Comparison of ENCODE assay signal across 16 cellular contexts in the genomic region with DNA sequence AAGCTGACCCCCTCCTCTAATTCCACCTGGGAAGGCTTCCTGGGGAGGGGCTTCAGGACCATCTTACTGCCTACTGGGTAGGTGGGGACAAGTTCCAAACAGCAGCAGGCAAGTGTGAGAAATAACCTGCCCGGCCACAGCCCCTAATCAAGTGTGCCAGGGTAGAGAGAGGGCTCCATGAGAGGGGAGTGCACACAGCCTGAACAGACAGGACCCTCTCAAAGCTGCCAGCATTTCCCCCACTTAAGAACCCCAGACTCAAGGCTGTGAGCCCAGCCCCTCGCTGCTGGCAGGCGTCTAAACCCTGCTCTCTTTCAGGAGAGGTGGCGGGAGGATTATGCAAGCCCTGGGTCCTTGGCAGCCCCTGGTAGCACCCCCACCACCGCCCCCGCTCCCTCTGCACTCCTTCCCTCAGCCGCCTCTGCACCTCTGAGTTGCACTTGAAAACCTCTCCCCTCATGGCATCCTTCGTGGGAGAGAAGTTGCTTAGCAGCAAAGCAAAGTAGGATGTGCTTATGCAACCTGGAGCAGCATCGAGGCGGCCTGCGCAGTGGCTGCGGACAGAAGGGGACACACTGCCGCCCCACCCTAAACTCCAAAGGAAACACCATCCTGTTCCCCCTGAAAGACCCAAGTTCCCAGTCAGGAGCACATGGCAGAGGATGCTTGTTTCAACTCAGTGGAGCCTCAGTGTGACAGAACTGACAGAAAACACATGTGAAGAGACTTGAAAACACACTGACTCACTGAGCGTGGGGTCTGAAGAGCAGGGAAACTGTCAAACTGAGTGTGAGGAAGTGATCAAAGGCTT. TPM values are rescaled to one million over a fixed set of nuclear protein-coding genes. Genes with fewer than 3 reads are reported as not detected.
DNase-seq lines count a peak whose midpoint lies in the region; ATAC-seq and TF ChIP-seq lines count a peak whose summit lies in the region.
"Had no signal": no experiment of that assay in that cellular context is flagged by ENCODE, and none has a peak within 500 bp of the region (broad histone marks: within the 10 kb centered on the region; RNA-seq: fewer than 3 reads in every experiment).

No MANE protein-coding gene starts in this region.

- H3K27ac ChIP-seq in HEK293 (ENCODE audit: extremely low read depth, low read depth, low read length) (no peak overlapping the region), dorsolateral prefrontal cortex (peak overlapping the region in 54 of 59 donors; percentile 10 to 94 (median 74)), osteoblast (ENCODE audit: low read depth, low read length) (no peak overlapping the region)
- H3K27ac ChIP-seq: HL-60 had no signal

- peaks cover 54 to 92% of the 10 kb centered on the region in 2 experiments for H3K36me3 ChIP-seq in HEK293 (ENCODE audit: control insufficient read depth in 2 of 2, insufficient read depth in 1 of 2, low read length in 2 of 2)
- peaks cover 73% of the 10 kb centered on the region for H3K36me3 ChIP-seq in osteoblast (ENCODE audit: insufficient read depth, low read length)

- H3K4me1 ChIP-seq in HEK293 (ENCODE audit: control insufficient read depth, insufficient read depth, low read length) (no peaks in the 10 kb centered on the region), osteoblast (ENCODE audit: insufficient read depth, low read length) (no peaks in the 10 kb centered on the region)

- no peaks in the 10 kb centered on the region for H4K20me1 ChIP-seq in osteoblast (ENCODE audit: insufficient read depth, low read length)

- H3K4me2 ChIP-seq in osteoblast (ENCODE audit: insufficient read depth, low read length), result no peak overlapping the region

- POLR2A ChIA-PET in HEK293 (lab: Yijun Ruan, JAX), result no interaction called here

- no peaks in the 10 kb centered on the region for H3K27me3 Mint-ChIP-seq in activated T-cell treated with anti-CD3 and anti-CD28 coated beads, Interleukin-2, amount 50 U/mL, for 4 hours (ENCODE audit: low read depth)

- intact Hi-C loops in dorsolateral prefrontal cortex (cut with DNase I), result loop anchor here in 1 of 2 donors (5.0 kb wide), 1 partner anchor 503 kb away; no protein-coding TSS in a partner anchor

- ATAC-seq in activated T-cell treated with anti-CD3 and anti-CD28 coated beads, Interleukin-2, amount 50 U/mL, for 4 hours, result peak; percentile 67 to 74
- ATAC-seq in GM19324 (IDR thresholded peaks at IDR 0.05; ENCODE audit: low FRiP score, unreplicated experiment) (no peak), HG02981 (IDR thresholded peaks at IDR 0.05; ENCODE audit: unreplicated experiment) (no peak), GM19463 (IDR thresholded peaks at IDR 0.05; ENCODE audit: unreplicated experiment) (no peak)

- no peak overlapping the region for H2AFZ ChIP-seq in osteoblast (ENCODE audit: low read length)

- H3K4me1 Mint-ChIP-seq in activated T-cell treated with anti-CD3 and anti-CD28 coated beads, Interleukin-2, amount 50 U/mL, for 4 hours (ENCODE audit: low read depth), result peaks cover 7% of the 10 kb centered on the region
- H3K4me1 Mint-ChIP-seq: CD14-positive monocyte had no signal

- no peak for DNase-seq in activated T-cell treated with anti-CD3 and anti-CD28 coated beads, Interleukin-2, amount 50 U/mL, for 4 hours
- DNase-seq in activated T-cell treated with anti-CD3 and anti-CD28 coated beads for 4 hours (no peak), dorsolateral prefrontal cortex (peak in 8 of 10 donors; percentile 15 to 81 (median 64)), osteoblast (ENCODE audit: insufficient read length, low spot score, missing footprints) (peak; percentile 71)
- DNase-seq: HCEC 1CT, NCI-H187 treated with DMSO at 0.1 percent for 48 hours, NCI-H2171, NCI-H446, NCI-H69, SHP77 treated with DMSO at 0.1 percent for 48 hours had no signal

- CTCF ChIA-PET in HEK293 (lab: Yijun Ruan, JAX), result no interaction called here

- H3K9me3 Mint-ChIP-seq in activated T-cell treated with anti-CD3 and anti-CD28 coated beads, Interleukin-2, amount 50 U/mL, for 4 hours, result no peaks in the 10 kb centered on the region
- H3K9me3 Mint-ChIP-seq: CD14-positive monocyte had no signal

- no peaks in the 10 kb centered on the region for H3K27me3 ChIP-seq in dorsolateral prefrontal cortex
- H3K27me3 ChIP-seq in osteoblast (ENCODE audit: insufficient read depth, low read length), result no peaks in the 10 kb centered on the region

- TF ChIP-seq CTCF in HEK293 (tag by site-specific recombination; IDR thresholded peaks at IDR 0.05) (no peak), dorsolateral prefrontal cortex (IDR thresholded peaks at IDR 0.05 in 54 of 56, conservative IDR thresholded peaks at IDR 0.05 in 2 of 56; ENCODE audit: low read depth in 1 of 56, partially characterized antibody in 56 of 56) (no peak), osteoblast (IDR thresholded peaks at IDR 0.05; ENCODE audit: extremely low read depth, low read depth, low read length) (no peak)

- H3K9me3 ChIP-seq in HEK293 (ENCODE audit: control insufficient read depth, insufficient read depth, low read depth, low read length) (no peaks in the 10 kb centered on the region), osteoblast (ENCODE audit: low read depth, low read length) (no peaks in the 10 kb centered on the region)

- H3K4me3 Mint-ChIP-seq in activated T-cell treated with anti-CD3 and anti-CD28 coated beads, Interleukin-2, amount 50 U/mL, for 4 hours, result no peak overlapping the region
- H3K4me3 Mint-ChIP-seq: CD14-positive monocyte had no signal

- H3K36me3 Mint-ChIP-seq in activated T-cell treated with anti-CD3 and anti-CD28 coated beads, Interleukin-2, amount 50 U/mL, for 4 hours (ENCODE audit: insufficient read depth), result peaks cover 32% of the 10 kb centered on the region

- no peaks in the 10 kb centered on the region for H3K79me2 ChIP-seq in osteoblast (ENCODE audit: insufficient read depth, low read length)

- H3K4me3 ChIP-seq in HEK293 (ENCODE audit: low read depth, low read length) (no peak overlapping the region), dorsolateral prefrontal cortex (no peak overlapping the region), osteoblast (ENCODE audit: insufficient read depth, low read length) (no peak overlapping the region)

TF ChIP-seq in HEK293, 187 proteins besides CTCF, POLR2A, EP300 and RAD21 (continues in another document):
- no peak for TF ChIP-seq ZNF175 (tag by site-specific recombination; IDR thresholded peaks at IDR 0.05)
- TF ChIP-seq ZBTB17 (tag by site-specific recombination; IDR thresholded peaks at IDR 0.05), result no peak
- no peak for TF ChIP-seq ZNF692 (tag by site-specific recombination; IDR thresholded peaks at IDR 0.05)
- TF ChIP-seq EGR2 (tag by site-specific recombination; IDR thresholded peaks at IDR 0.05; ENCODE audit: low read depth), result peak; percentile 89
- no peak for TF ChIP-seq ZNF830 (tag by site-specific recombination; IDR thresholded peaks at IDR 0.05; ENCODE audit: low read depth)
- TF ChIP-seq ZNF112 (tag by site-specific recombination; IDR thresholded peaks at IDR 0.05), result no peak
- TF ChIP-seq INSM2 (tag by site-specific recombination; IDR thresholded peaks at IDR 0.05), result no peak

RNA-seq across cellular contexts. Expression of gene DDRGK1, which starts 10.5 kb away (rescaled TPM):
- total RNA-seq in activated T-cell treated with anti-CD3 and anti-CD28 coated beads, Interleukin-2, amount 50 U/mL, for 4 hours, result 10 to 100 TPM; 65.4 to 75.8 (median 68.9) TPM
- total RNA-seq in dorsolateral prefrontal cortex, result 100 to 1,000 TPM in 119 of 120 experiments, 10 to 100 TPM in 1; 98.5 to 184 (median 132) TPM
- 25.9 and 26.8 TPM in 2 replicates for total RNA-seq in osteoblast

RNA-seq across cellular contexts. Expression of gene ITPA, which starts 15.3 kb away (rescaled TPM):
- 100 to 1,000 TPM; 106 to 138 (median 130) TPM for total RNA-seq in activated T-cell treated with anti-CD3 and anti-CD28 coated beads, Interleukin-2, amount 50 U/mL, for 4 hours
- total RNA-seq in dorsolateral prefrontal cortex (10 to 100 TPM; 18.3 to 51.4 (median 33.9) TPM), osteoblast (29.8 and 34.0 TPM in 2 replicates)

RNA-seq across cellular contexts. Expression of gene LZTS3, which starts 20.7 kb away (rescaled TPM):
- total RNA-seq in activated T-cell treated with anti-CD3 and anti-CD28 coated beads, Interleukin-2, amount 50 U/mL, for 4 hours, result 1 to 10 TPM in 1 of 3 donors, under 1 TPM in 2; 0.46 to 1.1 (median 0.61) TPM
- total RNA-seq in dorsolateral prefrontal cortex (100 to 1,000 TPM in 117 of 120 experiments, 10 to 100 TPM in 3; 55.7 to 232 (median 165) TPM), osteoblast (2.4 and 3.6 TPM in 2 replicates)

RNA-seq across cellular contexts. Expression of gene FASTKD5, which starts 34.3 kb away (rescaled TPM):
- total RNA-seq in activated T-cell treated with anti-CD3 and anti-CD28 coated beads, Interleukin-2, amount 50 U/mL, for 4 hours, result 10 to 100 TPM; 27.7 to 29.9 (median 28.0) TPM
- 10 to 100 TPM; 10.4 to 25.9 (median 18.3) TPM for total RNA-seq in dorsolateral prefrontal cortex
- 8.3 and 9.4 TPM in 2 replicates for total RNA-seq in osteoblast

RNA-seq across cellular contexts. Expression of gene UBOX5, which starts 34.3 kb away (rescaled TPM):
- total RNA-seq in activated T-cell treated with anti-CD3 and anti-CD28 coated beads, Interleukin-2, amount 50 U/mL, for 4 hours, result 1 to 10 TPM; 4.1 to 5.7 (median 5.2) TPM
- 10 to 100 TPM in 52 of 120 experiments, 1 to 10 TPM in 68; 6.1 to 13.0 (median 9.5) TPM for total RNA-seq in dorsolateral prefrontal cortex
- total RNA-seq in osteoblast, result 4.1 and 4.3 TPM in 2 replicates

Comparison
In these comparisons a context has a peak if more than half of its experiments do, and no peak if none do; other contexts are left out.
1. ATAC-seq: peak in activated T-cell treated with anti-CD3 and anti-CD28 coated beads, Interleukin-2, amount 50 U/mL, for 4 hours (2 of 2); none in GM19324 (single experiment), HG02981 (single experiment) and GM19463 (single experiment).
2. DNase-seq: peak in dorsolateral prefrontal cortex (8 of 10) and osteoblast (single experiment); none in activated T-cell treated with anti-CD3 and anti-CD28 coated beads, Interleukin-2, amount 50 U/mL, for 4 hours (single experiment) and activated T-cell treated with anti-CD3 and anti-CD28 coated beads for 4 hours (single experiment).
3. H3K27ac ChIP-seq: peak in dorsolateral prefrontal cortex (54 of 59); none in HEK293 (single experiment) and osteoblast (single experiment).
4. RNA of gene LZTS3, which starts 20.7 kb away (total RNA-seq): 55.7 to 232 TPM in dorsolateral prefrontal cortex; 2.4 to 3.6 TPM in osteoblast and 0.46 to 1.1 TPM in activated T-cell treated with anti-CD3 and anti-CD28 coated beads, Interleukin-2, amount 50 U/mL, for 4 hours; every median in the first group is over 10 times any median in the second.